Comparison of ENCODE assay signal across 1 cellular context in genomic region chr11:74742070-74742469, GRCh38.
TF ChIP-seq lines count a peak whose summit lies in the region.

No MANE protein-coding gene starts in this region.

TF ChIP-seq in GM12878, 131 proteins besides CTCF, POLR2A, EP300 and RAD21:
- no peak for TF ChIP-seq TCF12 (IDR thresholded peaks at IDR 0.05; ENCODE audit: low read depth, low read length)
- no peak for TF ChIP-seq HDAC6 (IDR thresholded peaks at IDR 0.05; ENCODE audit: unreplicated experiment)
- 0 out of 2 replicates have a peak, but pooled peaks have one; percentile 60 for TF ChIP-seq ZNF24 (IDR thresholded peaks at IDR 0.05)
